ENCODE assay signal across 8 cellular contexts in genomic region chr17:45131616-45132301, GRCh38. TPM values are rescaled to one million over a fixed set of nuclear protein-coding genes. Genes with fewer than 3 reads are reported as not detected.
DNase-seq lines count a peak whose midpoint lies in the region; ATAC-seq and TF ChIP-seq lines count a peak whose summit lies in the region.

No MANE protein-coding gene starts in this region.

- H3K4me3 Mint-ChIP-seq in dendritic cell treated with granulocyte-macrophage colony-stimulating factor and Interleukin-4, amounts not matched to agents 40 ng/mL and 50 ng/mL, for 4 days, result peak overlapping the region; percentile 84

- no peaks in the 10 kb centered on the region for H3K9me3 Mint-ChIP-seq in dendritic cell treated with granulocyte-macrophage colony-stimulating factor and Interleukin-4, amounts not matched to agents 40 ng/mL and 50 ng/mL, for 4 days

- no peak for TF ChIP-seq EP300 in stomach (IDR thresholded peaks at IDR 0.05)

- WGBS in stomach, 5 donors, result 0 to 7% (median 7%) methylated on average over 18 to 43 of the region's 43 CpGs

- RAD21 ChIA-PET in HCT116 (lab: Charles Lee; ENCODE audit: low non-redundant PET in 1 of 2, low total read pairs in 2 of 2, uncharacterized antibody in 2 of 2, unreplicated experiment in 2 of 2), result no interaction called here

- DNase-seq in AG09319 (ENCODE audit: extremely low read depth, low read depth) (no peak), HCT116 (ENCODE audit: low read depth, low spot score) (no peak), UCSD-AML1 (lab: John Stamatoyannopoulos, UW; ENCODE audit: unreplicated experiment) (peak; percentile 52), lung microvascular endothelial cell (ENCODE audit: low read depth in 2 of 2) (peak; percentile 37 to 48), stomach (peak; percentile 48)

- H3K36me3 ChIP-seq in HCT116 (ENCODE audit: control insufficient read depth in 1 of 2, insufficient read depth in 2 of 2, low read length in 2 of 2), result no peaks in the 10 kb centered on the region
- H3K36me3 ChIP-seq in stomach, result no peaks in the 10 kb centered on the region

- peaks cover 47% of the 10 kb centered on the region for H3K79me2 ChIP-seq in HCT116 (ENCODE audit: insufficient read depth, low read length)

- H3K36me3 Mint-ChIP-seq in dendritic cell treated with granulocyte-macrophage colony-stimulating factor and Interleukin-4, amounts not matched to agents 40 ng/mL and 50 ng/mL, for 4 days (ENCODE audit: low read depth), result peaks cover 4% of the 10 kb centered on the region

- POLR2A ChIA-PET in HCT116 (lab: Charles Lee), result no interaction called here

- H3K4me3 ChIP-seq in HCT116 (replicated peaks in 1 of 2; ENCODE audit: low read depth in 1 of 2, low read length in 2 of 2), result peak overlapping the region; percentile 84 to 86
- peak overlapping the region; percentile 88 to 94 (median 92) for H3K4me3 ChIP-seq in stomach

- H2AFZ ChIP-seq in HCT116 (ENCODE audit: low read depth, low read length, poor library complexity, severe bottlenecking), result no peak overlapping the region

- TF ChIP-seq RAD21 in HCT116 (IDR thresholded peaks at IDR 0.05; ENCODE audit: low read depth), result peak; percentile 84

- H3K27me3 Mint-ChIP-seq in dendritic cell treated with granulocyte-macrophage colony-stimulating factor and Interleukin-4, amounts not matched to agents 40 ng/mL and 50 ng/mL, for 4 days, result peaks cover 17% of the 10 kb centered on the region

- peaks cover 52 to 72% of the 10 kb centered on the region in 2 experiments for H3K4me1 ChIP-seq in HCT116 (ENCODE audit: control insufficient read depth in 1 of 2, insufficient read depth in 2 of 2, low read length in 2 of 2)
- peaks cover 57 to 81% (median 72%) of the 10 kb centered on the region in 4 donors for H3K4me1 ChIP-seq in stomach

- peak overlapping the region; percentile 82 for H3K9ac ChIP-seq in HCT116 (ENCODE audit: low read length)

- peaks cover 30% of the 10 kb centered on the region for H3K4me1 Mint-ChIP-seq in dendritic cell treated with granulocyte-macrophage colony-stimulating factor and Interleukin-4, amounts not matched to agents 40 ng/mL and 50 ng/mL, for 4 days (ENCODE audit: low read depth)

- TF ChIP-seq POLR2A in HCT116 (IDR thresholded peaks at IDR 0.05; ENCODE audit: borderline replicate concordance, extremely low read depth, insufficient read depth, insufficient read length), result no peak
- no peak for TF ChIP-seq POLR2A in stomach (IDR thresholded peaks at IDR 0.05)

- intact Hi-C loops in HCT116 (cut with micrococcal nuclease), result loop anchor here (5.0 to 10.0 kb wide), 3 partner anchors 69 to 357 kb away; partner anchors contain the start of gene NMT1
- intact Hi-C loops in dendritic cell treated with granulocyte-macrophage colony-stimulating factor and Interleukin-4, amounts not matched to agents 40 ng/mL and 50 ng/mL, for 4 days (cut with micrococcal nuclease), result loop anchor here (10.0 kb wide), 1 partner anchor 217 kb away; the partner anchor contains the start of gene GFAP
- intact Hi-C loops in stomach (cut with DNase I; ENCODE audit: low total_unique reads), result no loop called here

- no peaks in the 10 kb centered on the region for H3K9me3 ChIP-seq in HCT116 (ENCODE audit: control insufficient read depth in 1 of 2, insufficient read depth in 1 of 2, low read depth in 1 of 2, low read length in 2 of 2)
- H3K9me3 ChIP-seq in stomach, result no peaks in the 10 kb centered on the region

- H3K27ac ChIP-seq in HCT116 (ENCODE audit: low read depth, low read length) (peak overlapping the region; percentile 89), stomach (peak overlapping the region; percentile 83 to 99 (median 98))

- H3K27me3 ChIP-seq in HCT116 (ENCODE audit: insufficient read depth, low read length) (no peaks in the 10 kb centered on the region), stomach (no peaks in the 10 kb centered on the region)

- ATAC-seq in HCT116, result no peak
- no peak for ATAC-seq in HG02763 (IDR thresholded peaks at IDR 0.05; ENCODE audit: unreplicated experiment)
- ATAC-seq in HG03432 (IDR thresholded peaks at IDR 0.05; ENCODE audit: unreplicated experiment), result no peak

- CTCF ChIA-PET in HCT116 (lab: Charles Lee), result interaction anchor here (1.5 kb wide), 1 partner anchor 23 kb away, joined by 4 read pairs; no protein-coding TSS in a partner anchor

- TF ChIP-seq CTCF in AG09319 (IDR thresholded peaks at IDR 0.05; ENCODE audit: low read depth, low read length) (peak; percentile 82), HCT116 (IDR thresholded peaks at IDR 0.05 in 2 of 3, conservative IDR thresholded peaks at IDR 0.05 in 1 of 3; ENCODE audit: borderline replicate concordance in 1 of 3, insufficient read depth in 1 of 3, low read depth in 2 of 3, low read length in 2 of 3) (peak; percentile 82 to 94 (median 85); a peak in 5 of 6 replicates), stomach (IDR thresholded peaks at IDR 0.05) (peak in 5 of 7 experiments; percentile 54 to 91 (median 73))

- H3K9me2 ChIP-seq in HCT116 (ENCODE audit: insufficient read depth), result no peaks in the 10 kb centered on the region

- BruUV-seq in HCT116 (replicated peaks; lab: Mats Ljungman, UMichigan), result no TSS peak

- H3K27ac Mint-ChIP-seq in dendritic cell treated with granulocyte-macrophage colony-stimulating factor and Interleukin-4, amounts not matched to agents 40 ng/mL and 50 ng/mL, for 4 days, result peak overlapping the region; percentile 72

- peak overlapping the region; percentile 100 for H3K4me2 ChIP-seq in HCT116 (ENCODE audit: low read length)

- H4K20me1 ChIP-seq in HCT116 (ENCODE audit: insufficient read depth), result no peaks in the 10 kb centered on the region

TF ChIP-seq in HCT116, 20 proteins besides CTCF, POLR2A, EP300 and RAD21 (continues in another document):
- TF ChIP-seq ZFX (IDR thresholded peaks at IDR 0.05) (no peak), CEBPB (IDR thresholded peaks at IDR 0.05; ENCODE audit: low read depth) (no peak), SRF (IDR thresholded peaks at IDR 0.05; ENCODE audit: low read depth) (no peak), EGR1 (IDR thresholded peaks at IDR 0.05; ENCODE audit: low read depth) (no peak), EZH2phosphoT487 (IDR thresholded peaks at IDR 0.05; ENCODE audit: borderline replicate concordance) (no peak), YY1 (IDR thresholded peaks at IDR 0.05; ENCODE audit: extremely low read depth, insufficient replicate concordance, low read depth, low read length) (no peak), POLR2AphosphoS5 (IDR thresholded peaks at IDR 0.05; ENCODE audit: low read depth, low read length) (no peak), CBX3 (IDR thresholded peaks at IDR 0.05; ENCODE audit: low read depth) (no peak), EZH2 (IDR thresholded peaks at IDR 0.05) (no peak), SIN3A (IDR thresholded peaks at IDR 0.05; ENCODE audit: low read depth) (no peak), JUND (IDR thresholded peaks at IDR 0.05) (no peak), SP1 (IDR thresholded peaks at IDR 0.05; ENCODE audit: low read depth) (no peak), ELF1 (IDR thresholded peaks at IDR 0.05; ENCODE audit: borderline replicate concordance, low read depth) (no peak), REST (IDR thresholded peaks at IDR 0.05; ENCODE audit: low read depth) (no peak)

RNA-seq across cellular contexts. Expression of gene PLCD3, which starts 0.6 kb away (rescaled TPM):
- total RNA-seq in HCT116 (2021; ENCODE audit: unreplicated experiment) (197 TPM), lung microvascular endothelial cell (10.9 and 12.3 TPM in 2 replicates), stomach (100 to 1,000 TPM in 1 of 5 donors, 10 to 100 TPM in 3, 1 to 10 TPM in 1; 7.6 to 215 (median 31.0) TPM)
- polyA plus RNA-seq in HCT116 (2012), result 109 and 122 TPM in 2 replicates
- 100 to 1,000 TPM in 1 of 3 donors, 10 to 100 TPM in 2; 17.2 to 106 (median 53.2) TPM for polyA plus RNA-seq in stomach

RNA-seq across cellular contexts. Expression of gene ACBD4, which starts 3.7 kb away (rescaled TPM):
- total RNA-seq in HCT116 (2021; ENCODE audit: unreplicated experiment), result 13.6 TPM
- 6.1 and 9.5 TPM in 2 replicates for polyA plus RNA-seq in HCT116 (2012)
- 3.2 and 3.3 TPM in 2 replicates for total RNA-seq in lung microvascular endothelial cell
- 10 to 100 TPM in 3 of 5 donors, 1 to 10 TPM in 2; 4.6 to 24.6 (median 15.2) TPM for total RNA-seq in stomach
- polyA plus RNA-seq in stomach, result 10 to 100 TPM; 16.1 to 23.1 (median 18.1) TPM

RNA-seq across cellular contexts. Expression of gene HEXIM1, which starts 16.5 kb away (rescaled TPM):
- total RNA-seq in HCT116 (2021; ENCODE audit: unreplicated experiment) (58.0 TPM), lung microvascular endothelial cell (4.8 and 7.1 TPM in 2 replicates), stomach (10 to 100 TPM in 3 of 5 donors, 1 to 10 TPM in 2; 6.4 to 23.8 (median 13.0) TPM)
- 29.6 and 33.0 TPM in 2 replicates for polyA plus RNA-seq in HCT116 (2012)
- 10 to 100 TPM; 15.4 to 20.5 (median 16.1) TPM for polyA plus RNA-seq in stomach

RNA-seq across cellular contexts. Expression of gene HEXIM2, which starts 29.9 kb away (rescaled TPM):
- 13.5 TPM for total RNA-seq in HCT116 (2021; ENCODE audit: unreplicated experiment)
- polyA plus RNA-seq in HCT116 (2012), result 14.1 and 18.1 TPM in 2 replicates
- total RNA-seq in lung microvascular endothelial cell, result 2.6 and 3.1 TPM in 2 replicates
- 10 to 100 TPM in 2 of 5 donors, 1 to 10 TPM in 2, under 1 TPM in 1; 0.92 to 34.4 (median 6.7) TPM for total RNA-seq in stomach
- 10 to 100 TPM; 10.8 to 12.5 (median 11.1) TPM for polyA plus RNA-seq in stomach

Comparison
In these comparisons a context has a peak if more than half of its experiments do, and no peak if none do; other contexts are left out.
1. DNase-seq: peak in UCSD-AML1 (single experiment), lung microvascular endothelial cell (2 of 2) and stomach (single experiment); none in AG09319 (single experiment) and HCT116 (single experiment).
2. Peak in every context shown above with its lines, with median percentiles within 50 percentile points of each other: CTCF ChIP-seq.